28 cellular contexts compared by ENCODE assay signal in the genomic region with DNA sequence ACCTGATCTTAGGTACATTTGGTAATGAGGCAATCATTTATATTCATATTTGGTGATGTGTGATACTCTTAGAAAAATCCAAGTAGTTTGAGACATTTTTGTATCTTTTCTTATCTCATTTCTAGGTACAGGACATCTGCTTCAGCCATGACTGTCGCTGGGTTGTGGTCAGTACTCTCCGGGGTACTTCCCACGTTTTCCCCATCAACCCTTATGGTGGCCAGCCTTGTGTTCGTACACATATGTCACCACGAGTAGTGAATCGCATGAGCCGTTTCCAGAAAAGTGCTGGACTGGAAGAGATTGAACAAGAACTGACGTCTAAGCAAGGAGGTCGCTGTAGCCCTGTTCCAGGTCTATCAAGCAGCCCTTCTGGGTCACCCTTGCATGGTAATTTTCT.
"Had no signal": no experiment of that assay in that cellular context is flagged by ENCODE, and none has a peak within 500 bp of the region (broad histone marks: within the 10 kb centered on the region; RNA-seq: fewer than 3 reads in every experiment).

No MANE protein-coding gene starts in this region.

- H3K27me3 ChIP-seq: neural progenitor cell, ovary, right lobe of liver, sigmoid colon, stomach, thyroid gland, tibial nerve, upper lobe of left lung, uterus had no signal

- DNase-seq: natural killer cell; occipital lobe; ovary; posterior cingulate gyrus; psoas muscle; right cardiac atrium; right lobe of liver; sigmoid colon; small intestine; stimulated activated CD4-positive, alpha-beta T cell treated with anti-CD3 and anti-CD28 coated beads, Interleukin-15, amount 100 ng/mL, for 24 hours; stimulated activated CD4-positive, alpha-beta T cell treated with anti-CD3 and anti-CD28 coated beads, Interleukin-2, amount 100 ng/mL, for 24 hours; stimulated activated CD4-positive, alpha-beta T cell treated with anti-CD3 and anti-CD28 coated beads, Interleukin-2, amount 100 ng/mL, for 48 hours; stimulated activated CD4-positive, alpha-beta T cell treated with anti-CD3 and anti-CD28 coated beads, Interleukin-4, amount 100 ng/mL, for 24 hours; stimulated activated naive B cell treated with anti-CD40 and anti-IgM and Interleukin-4, amounts not matched to agents 10 μg/mL and 1 μg/mL and 100 μg/mL, for 72 hours; stimulated activated naive CD4-positive, alpha-beta T cell treated with Interleukin-2 at 50 U/mL for 16 hours; stomach; thyroid gland; trophoblast cell; upper lobe of left lung; uterus had no signal

- H3K27ac Mint-ChIP-seq: natural killer cell; nephron; neural progenitor cell; progenitor cell of endocrine pancreas; stimulated activated effector memory CD8-positive, alpha-beta T cell treated with anti-CD3 and anti-CD28 coated beads, Interleukin-12 subunit alpha, Interleukin-12 subunit beta, amount 100 ng/mL, for 72 hours; stimulated activated naive B cell treated with anti-CD40 and anti-IgM and Interleukin-4, amounts not matched to agents 10 μg/mL and 1 μg/mL and 100 μg/mL, for 72 hours; stimulated activated naive CD8-positive, alpha-beta T cell treated with anti-CD3 and anti-CD28 coated beads, Interleukin-15, Interleukin-2, amounts not matched to agents 100 ng/mL and 50 ng/mL, for 24 hours had no signal

- FAIRE-seq: small intestine had no signal

- H3K4me1 Mint-ChIP-seq: natural killer cell; nephron; neural progenitor cell; stimulated activated effector memory CD8-positive, alpha-beta T cell treated with anti-CD3 and anti-CD28 coated beads, Interleukin-12 subunit alpha, Interleukin-12 subunit beta, amount 100 ng/mL, for 72 hours; stimulated activated naive B cell treated with anti-CD40 and anti-IgM and Interleukin-4, amounts not matched to agents 10 μg/mL and 1 μg/mL and 100 μg/mL, for 72 hours had no signal

- H3K9me3 ChIP-seq: ovary, right lobe of liver, sigmoid colon, stomach, thoracic aorta, thyroid gland, upper lobe of left lung, uterus had no signal

- H3K27me3 Mint-ChIP-seq: progenitor cell of endocrine pancreas; stimulated activated naive B cell treated with anti-CD40 and anti-IgM and Interleukin-4, amounts not matched to agents 10 μg/mL and 1 μg/mL and 100 μg/mL, for 72 hours; stimulated activated naive CD8-positive, alpha-beta T cell treated with anti-CD3 and anti-CD28 coated beads, Interleukin-15, Interleukin-2, amounts not matched to agents 100 ng/mL and 50 ng/mL, for 24 hours had no signal

- H3K36me3 ChIP-seq: neural progenitor cell, ovary, right lobe of liver, sigmoid colon, thoracic aorta, thyroid gland, upper lobe of left lung, uterus had no signal

- H3K27ac ChIP-seq: neural progenitor cell, ovary, parathyroid adenoma, psoas muscle, right lobe of liver, sigmoid colon, stomach, thoracic aorta, thyroid gland, tibial nerve, upper lobe of left lung, uterus had no signal

- H3K79me2 ChIP-seq: parathyroid adenoma had no signal

- H3K4me2 ChIP-seq: neural progenitor cell had no signal

- H3K4me1 ChIP-seq: neural progenitor cell, parathyroid adenoma, psoas muscle, right lobe of liver, sigmoid colon, stomach, thyroid gland, tibial nerve, upper lobe of left lung, uterus had no signal

- H3K4me3 ChIP-seq: neural progenitor cell, ovary, psoas muscle, right lobe of liver, sigmoid colon, stomach, thoracic aorta, thyroid gland, tibial nerve, upper lobe of left lung, uterus had no signal

- H3K9me3 Mint-ChIP-seq: natural killer cell; neural progenitor cell; stimulated activated effector memory CD8-positive, alpha-beta T cell treated with anti-CD3 and anti-CD28 coated beads, Interleukin-12 subunit alpha, Interleukin-12 subunit beta, amount 100 ng/mL, for 72 hours; stimulated activated naive CD8-positive, alpha-beta T cell treated with anti-CD3 and anti-CD28 coated beads, Interleukin-15, Interleukin-2, amounts not matched to agents 100 ng/mL and 50 ng/mL, for 24 hours had no signal

- H3K9ac ChIP-seq: neural progenitor cell, parathyroid adenoma had no signal

- H3K36me3 Mint-ChIP-seq: natural killer cell; neural progenitor cell; stimulated activated effector memory CD8-positive, alpha-beta T cell treated with anti-CD3 and anti-CD28 coated beads, Interleukin-12 subunit alpha, Interleukin-12 subunit beta, amount 100 ng/mL, for 72 hours had no signal

- ATAC-seq: natural killer cell; psoas muscle; right cardiac atrium; right lobe of liver; stimulated activated effector memory CD8-positive, alpha-beta T cell treated with anti-CD3 and anti-CD28 coated beads, Interleukin-12 subunit alpha, Interleukin-12 subunit beta, amount 100 ng/mL, for 72 hours; stimulated activated naive B cell treated with anti-CD40 and anti-IgM and Interleukin-4, amounts not matched to agents 10 μg/mL and 1 μg/mL and 100 μg/mL, for 72 hours had no signal

- H3K4me3 Mint-ChIP-seq: natural killer cell; nephron; neural progenitor cell; stimulated activated effector memory CD8-positive, alpha-beta T cell treated with anti-CD3 and anti-CD28 coated beads, Interleukin-12 subunit alpha, Interleukin-12 subunit beta, amount 100 ng/mL, for 72 hours; stimulated activated naive B cell treated with anti-CD40 and anti-IgM and Interleukin-4, amounts not matched to agents 10 μg/mL and 1 μg/mL and 100 μg/mL, for 72 hours; stimulated activated naive CD8-positive, alpha-beta T cell treated with anti-CD3 and anti-CD28 coated beads, Interleukin-15, Interleukin-2, amounts not matched to agents 100 ng/mL and 50 ng/mL, for 24 hours had no signal

- H2AFZ ChIP-seq: neural progenitor cell, parathyroid adenoma had no signal
